1 cellular context compared by ENCODE assay signal in genomic region chr3:118754614-118755013, GRCh38.
TF ChIP-seq lines count a peak whose summit lies in the region.

No MANE protein-coding gene starts in this region.

TF ChIP-seq in HepG2, 621 proteins besides CTCF, POLR2A, EP300 and RAD21 (continued from another document):
- TF ChIP-seq, protein P1, sequence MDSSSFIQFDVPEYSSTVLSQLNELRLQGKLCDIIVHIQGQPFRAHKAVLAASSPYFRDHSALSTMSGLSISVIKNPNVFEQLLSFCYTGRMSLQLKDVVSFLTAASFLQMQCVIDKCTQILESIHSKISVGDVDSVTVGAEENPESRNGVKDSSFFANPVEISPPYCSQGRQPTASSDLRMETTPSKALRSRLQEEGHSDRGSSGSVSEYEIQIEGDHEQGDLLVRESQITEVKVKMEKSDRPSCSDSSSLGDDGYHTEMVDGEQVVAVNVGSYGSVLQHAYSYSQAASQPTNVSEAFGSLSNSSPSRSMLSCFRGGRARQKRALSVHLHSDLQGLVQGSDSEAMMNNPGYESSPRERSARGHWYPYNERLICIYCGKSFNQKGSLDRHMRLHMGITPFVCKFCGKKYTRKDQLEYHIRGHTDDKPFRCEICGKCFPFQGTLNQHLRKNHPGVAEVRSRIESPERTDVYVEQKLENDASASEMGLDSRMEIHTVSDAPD (CRISPR knock-in tag; IDR thresholded peaks at IDR 0.05): no peak
- TF ChIP-seq, protein P2, sequence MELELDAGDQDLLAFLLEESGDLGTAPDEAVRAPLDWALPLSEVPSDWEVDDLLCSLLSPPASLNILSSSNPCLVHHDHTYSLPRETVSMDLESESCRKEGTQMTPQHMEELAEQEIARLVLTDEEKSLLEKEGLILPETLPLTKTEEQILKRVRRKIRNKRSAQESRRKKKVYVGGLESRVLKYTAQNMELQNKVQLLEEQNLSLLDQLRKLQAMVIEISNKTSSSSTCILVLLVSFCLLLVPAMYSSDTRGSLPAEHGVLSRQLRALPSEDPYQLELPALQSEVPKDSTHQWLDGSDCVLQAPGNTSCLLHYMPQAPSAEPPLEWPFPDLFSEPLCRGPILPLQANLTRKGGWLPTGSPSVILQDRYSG (CRISPR knock-in tag; IDR thresholded peaks at IDR 0.05): no peak
- TF ChIP-seq TBX2 (CRISPR knock-in tag; IDR thresholded peaks at IDR 0.05; ENCODE audit: borderline replicate concordance) (no peak), BORCS8-MEF2B (CRISPR knock-in tag; IDR thresholded peaks at IDR 0.05) (no peak), RCOR2 (CRISPR knock-in tag; IDR thresholded peaks at IDR 0.05) (no peak)
TF ChIP-seq in HepG2: peak in this region for 0.
